ENCODE assay signal across 12 cellular contexts in the genomic region with DNA sequence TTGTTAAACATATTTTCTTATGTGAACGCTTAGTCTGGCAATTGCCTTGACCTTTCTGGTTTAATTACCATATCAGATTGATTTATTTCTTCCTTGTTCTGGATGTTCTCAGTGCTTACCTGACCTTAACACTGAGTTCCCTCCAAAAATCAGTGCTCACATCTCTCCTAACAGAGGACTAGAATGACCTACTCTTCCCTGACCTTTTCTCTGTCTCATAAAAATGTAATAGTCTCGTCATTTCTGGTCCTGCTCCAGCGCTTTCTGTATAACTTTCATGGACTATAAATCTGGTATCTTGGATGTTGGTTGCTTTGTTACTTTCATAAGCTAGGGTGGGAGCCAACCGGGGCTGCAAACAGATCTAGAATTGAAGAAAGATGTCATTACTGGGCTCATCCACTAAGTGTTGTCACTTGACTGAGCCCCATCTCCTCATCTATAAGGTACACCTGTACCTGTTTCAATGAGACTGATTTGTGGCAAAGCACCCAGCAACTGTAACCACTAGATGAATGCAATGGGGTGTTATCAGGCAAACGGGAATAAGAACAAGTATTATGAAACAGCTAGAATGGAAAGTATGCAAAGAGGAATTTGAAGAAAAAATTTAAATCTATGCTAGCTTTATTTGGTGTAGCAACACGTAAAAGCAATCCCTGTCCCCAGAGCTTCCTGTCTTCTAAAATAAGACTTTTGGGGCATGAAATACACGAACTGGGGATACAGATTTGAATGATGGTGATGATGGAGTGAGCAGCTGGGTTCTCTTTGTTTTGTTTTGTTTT. TPM values are rescaled to one million over a fixed set of nuclear protein-coding genes. Genes with fewer than 3 reads are reported as not detected.
DNase-seq lines count a peak whose midpoint lies in the region; ATAC-seq and TF ChIP-seq lines count a peak whose summit lies in the region.
"Had no signal": no experiment of that assay in that cellular context is flagged by ENCODE, and none has a peak within 500 bp of the region (broad histone marks: within the 10 kb centered on the region; RNA-seq: fewer than 3 reads in every experiment).

No MANE protein-coding gene starts in this region.

- POLR2A ChIA-PET in SK-N-SH (lab: Yijun Ruan, JAX): interaction anchor here (1.0 to 5.3 kb wide), 4 partner anchors 14 to 39 kb away, joined by 3 to 84 read pairs (median 6); partner anchors contain the start of gene FADS1

- peak overlapping the region; percentile 56 for H3K27ac Mint-ChIP-seq in glutamatergic neuron (ENCODE audit: unreplicated experiment)
- H3K27ac Mint-ChIP-seq: memory B cell had no signal

- H2AFZ ChIP-seq in SK-N-SH (ENCODE audit: low read depth): no peak overlapping the region

- H3K27ac ChIP-seq in SK-N-SH (ENCODE audit: low read depth in 2 of 2, low read length in 1 of 2) (peak overlapping the region in 1 of 2 experiments; percentile 99; a peak in 1 of 4 replicates), VCaP (peak overlapping the region; percentile 69), stomach (peak overlapping the region in 4 of 5 donors; percentile 50 to 85 (median 76))

- peaks cover 27% of the 10 kb centered on the region for H3K27me3 Mint-ChIP-seq in glutamatergic neuron (ENCODE audit: unreplicated experiment)

- DNase-seq in SK-N-SH: no peak
- DNase-seq in glutamatergic neuron: no peak
- no peak for DNase-seq in stomach
- DNase-seq in RPMI8226: no peak
- no peak for DNase-seq in NCI-H2107 (lab: John Stamatoyannopoulos, UW)
- DNase-seq in effector CD8-positive, alpha-beta T cell (lab: John Stamatoyannopoulos, UW): no peak
- DNase-seq: C1 segment of cervical spinal cord, GOT3, NCI-H187 treated with DMSO at 0.1 percent for 48 hours had no signal

- peaks cover 0 to 7% of the 10 kb centered on the region in 2 experiments for H3K36me3 ChIP-seq in SK-N-SH (replicated peaks in 1 of 2; ENCODE audit: control insufficient read depth in 1 of 2, insufficient read depth in 2 of 2, low read length in 1 of 2)
- no peaks in the 10 kb centered on the region for H3K36me3 ChIP-seq in stomach

- TF ChIP-seq EP300 in SK-N-SH (IDR thresholded peaks at IDR 0.05; ENCODE audit: borderline replicate concordance in 1 of 2, low read depth in 1 of 2, low read length in 1 of 2) (no peak), stomach (IDR thresholded peaks at IDR 0.05) (no peak)

- peaks cover 53% of the 10 kb centered on the region for H3K4me1 Mint-ChIP-seq in glutamatergic neuron (ENCODE audit: low read depth, unreplicated experiment)

- H3K4me3 ChIP-seq in SK-N-SH (ENCODE audit: low read depth in 2 of 2, low read length in 1 of 2) (peak overlapping the region; percentile 70 to 96; a peak in 2 of 4 replicates), stomach (peak overlapping the region in 1 of 4 donors; percentile 70)

- no peaks in the 10 kb centered on the region for H3K9me2 ChIP-seq in SK-N-SH

- H3K9me3 Mint-ChIP-seq in glutamatergic neuron (ENCODE audit: unreplicated experiment): peaks cover 19% of the 10 kb centered on the region
- H3K9me3 Mint-ChIP-seq: memory B cell had no signal

- no peak for TF ChIP-seq RAD21 in SK-N-SH (IDR thresholded peaks at IDR 0.05; ENCODE audit: low read length)

- WGBS in SK-N-SH (ENCODE audit: low lambda C conversion rate): 56% methylated on average over 7 of the region's 7 CpGs
- WGBS in stomach, 5 donors: 45 to 57% (median 48%) methylated on average over 7 of the region's 7 CpGs

- peak overlapping the region; percentile 91 for H3K4me2 ChIP-seq in SK-N-SH

- no peaks in the 10 kb centered on the region for H3K27me3 ChIP-seq in SK-N-SH (ENCODE audit: insufficient read depth)
- peaks cover 0 to 28% (median 5%) of the 10 kb centered on the region in 3 donors for H3K27me3 ChIP-seq in stomach

- no peak for TF ChIP-seq POLR2A in stomach (IDR thresholded peaks at IDR 0.05)

- no peaks in the 10 kb centered on the region for H3F3A ChIP-seq in SK-N-SH (replicated peaks; ENCODE audit: insufficient read depth)

- no peaks in the 10 kb centered on the region for H3K9me3 ChIP-seq in SK-N-SH
- H3K9me3 ChIP-seq in stomach: no peaks in the 10 kb centered on the region

- no peak overlapping the region for H3K9ac ChIP-seq in SK-N-SH

- H4K20me1 ChIP-seq in SK-N-SH (ENCODE audit: insufficient read depth): no peaks in the 10 kb centered on the region; the same call in 1 of the 2 replicates

- ATAC-seq in SK-N-SH treated with all-trans-retinoic acid at 6 μM for 48 hours: no peak

- TF ChIP-seq CTCF in SK-N-SH (IDR thresholded peaks at IDR 0.05) (no peak), VCaP (conservative IDR thresholded peaks at IDR 0.05) (no peak), glutamatergic neuron (IDR thresholded peaks at IDR 0.05; ENCODE audit: partially characterized antibody, unreplicated experiment) (no peak), stomach (IDR thresholded peaks at IDR 0.05) (no peak)

- intact Hi-C loops in stomach (cut with DNase I; ENCODE audit: low total_unique reads): no loop called here

- H3K4me1 ChIP-seq in SK-N-SH (ENCODE audit: control insufficient read depth in 1 of 2, insufficient read depth in 2 of 2, low read depth in 1 of 2, low read length in 1 of 2): peaks cover 25 to 68% of the 10 kb centered on the region in 2 experiments; a peak in 3 of 4 replicates
- H3K4me1 ChIP-seq in stomach: peaks cover 21 to 83% (median 33%) of the 10 kb centered on the region in 4 donors

- peak overlapping the region; percentile 92 for H3K4me3 Mint-ChIP-seq in glutamatergic neuron (ENCODE audit: unreplicated experiment)
- H3K4me3 Mint-ChIP-seq: memory B cell had no signal

- H3K79me2 ChIP-seq in SK-N-SH (ENCODE audit: insufficient read depth): peaks cover 46% of the 10 kb centered on the region

- H3K36me3 Mint-ChIP-seq in glutamatergic neuron (ENCODE audit: unreplicated experiment): no peaks in the 10 kb centered on the region
- H3K36me3 Mint-ChIP-seq: memory B cell had no signal

- CTCF ChIA-PET in SK-N-SH (lab: Yijun Ruan, JAX): interaction anchor here (0.7 to 4.5 kb wide), 9 partner anchors 14 to 117 kb away, joined by 3 to 63 read pairs (median 5); partner anchors contain the start of gene FADS1

TF ChIP-seq in SK-N-SH treated with all-trans-retinoic acid at 6 μM for 48 hours, 23 proteins besides CTCF, POLR2A, EP300 and RAD21:
- TF ChIP-seq ZNF8 (CRISPR knock-in tag; IDR thresholded peaks at IDR 0.05) (no peak), PPARA (CRISPR knock-in tag; IDR thresholded peaks at IDR 0.05; ENCODE audit: borderline replicate concordance) (no peak)
- TF ChIP-seq, protein P1, sequence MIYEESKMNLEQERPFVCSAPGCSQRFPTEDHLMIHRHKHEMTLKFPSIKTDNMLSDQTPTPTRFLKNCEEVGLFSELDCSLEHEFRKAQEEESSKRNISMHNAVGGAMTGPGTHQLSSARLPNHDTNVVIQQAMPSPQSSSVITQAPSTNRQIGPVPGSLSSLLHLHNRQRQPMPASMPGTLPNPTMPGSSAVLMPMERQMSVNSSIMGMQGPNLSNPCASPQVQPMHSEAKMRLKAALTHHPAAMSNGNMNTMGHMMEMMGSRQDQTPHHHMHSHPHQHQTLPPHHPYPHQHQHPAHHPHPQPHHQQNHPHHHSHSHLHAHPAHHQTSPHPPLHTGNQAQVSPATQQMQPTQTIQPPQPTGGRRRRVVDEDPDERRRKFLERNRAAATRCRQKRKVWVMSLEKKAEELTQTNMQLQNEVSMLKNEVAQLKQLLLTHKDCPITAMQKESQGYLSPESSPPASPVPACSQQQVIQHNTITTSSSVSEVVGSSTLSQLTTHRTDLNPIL (CRISPR knock-in tag; IDR thresholded peaks at IDR 0.05; ENCODE audit: low read depth): no peak
TF ChIP-seq in SK-N-SH treated with all-trans-retinoic acid at 6 μM for 48 hours: peak in this region for 0.

RNA-seq across cellular contexts. Expression of gene FADS2, which starts 2.4 kb away (rescaled TPM):
- polyA plus RNA-seq in SK-N-SH (2012; rRNA removed) (67.8 and 77.1 TPM in 2 replicates), stomach (10 to 100 TPM in 1 of 3 donors, 1 to 10 TPM in 2; 3.5 to 17.1 (median 6.4) TPM)
- polyA plus RNA-seq in SK-N-SH (2012; cell fraction: cytosol; rRNA removed): 35.0 and 46.7 TPM in 2 replicates
- polyA plus RNA-seq in SK-N-SH (2012; cell fraction: nucleus; rRNA removed): 81.1 and 91.8 TPM in 2 replicates
- total RNA-seq in glutamatergic neuron (ENCODE audit: unreplicated experiment) (701 TPM), stomach (10 to 100 TPM in 3 of 5 donors, 1 to 10 TPM in 1, not detected in 1; 9.6 to 15.2 (median 14.0) TPM)

RNA-seq across cellular contexts. Expression of gene FADS1, which starts 13.7 kb away (rescaled TPM):
- polyA plus RNA-seq in SK-N-SH (2012; rRNA removed): 20.6 and 26.4 TPM in 2 replicates
- 13.8 and 18.5 TPM in 2 replicates for polyA plus RNA-seq in SK-N-SH (2012; cell fraction: cytosol; rRNA removed)
- 17.8 and 27.8 TPM in 2 replicates for polyA plus RNA-seq in SK-N-SH (2012; cell fraction: nucleus; rRNA removed)
- total RNA-seq in glutamatergic neuron (ENCODE audit: unreplicated experiment): 155 TPM
- 10 to 100 TPM in 4 of 5 donors, not detected in 1; 11.7 to 56.5 (median 17.3) TPM for total RNA-seq in stomach
- 1 to 10 TPM; 1.8 to 6.4 (median 4.1) TPM for polyA plus RNA-seq in stomach

RNA-seq across cellular contexts. Expression of gene FEN1, which starts 37.8 kb away (rescaled TPM):
- polyA plus RNA-seq in SK-N-SH (2012; rRNA removed) (35.9 and 39.5 TPM in 2 replicates), stomach (10 to 100 TPM in 1 of 3 donors, 1 to 10 TPM in 2; 5.0 to 14.3 (median 10.0) TPM)
- polyA plus RNA-seq in SK-N-SH (2012; cell fraction: cytosol; rRNA removed): 33.0 and 38.9 TPM in 2 replicates
- 16.8 and 18.5 TPM in 2 replicates for polyA plus RNA-seq in SK-N-SH (2012; cell fraction: nucleus; rRNA removed)
- total RNA-seq in glutamatergic neuron (ENCODE audit: unreplicated experiment) (15.2 TPM), stomach (10 to 100 TPM in 2 of 5 donors, 1 to 10 TPM in 2, not detected in 1; 4.2 to 24.6 (median 10.4) TPM)

RNA-seq across cellular contexts. Expression of gene TMEM258, which starts 38.1 kb away (rescaled TPM):
- polyA plus RNA-seq in SK-N-SH (2012; rRNA removed) (454 and 617 TPM in 2 replicates), stomach (100 to 1,000 TPM; 184 to 274 (median 210) TPM)
- 466 and 537 TPM in 2 replicates for polyA plus RNA-seq in SK-N-SH (2012; cell fraction: cytosol; rRNA removed)
- polyA plus RNA-seq in SK-N-SH (2012; cell fraction: nucleus; rRNA removed): 90.9 and 135 TPM in 2 replicates
- total RNA-seq in glutamatergic neuron (ENCODE audit: unreplicated experiment) (82.7 TPM), stomach (10 to 100 TPM in 4 of 5 donors, not detected in 1; 24.1 to 50.3 (median 42.8) TPM)

Comparison
In these comparisons a context has a peak if more than half of its experiments do, and no peak if none do; other contexts are left out.
1. RNA of gene FADS2, which starts 2.4 kb away (total RNA-seq): 701 TPM in glutamatergic neuron (single experiment); 9.6 to 15.2 TPM in stomach; every median in the first group is over 10 times any median in the second.